In genomic region chr10:103590744-103591291, GRCh38 we compare ENCODE assay signal across 25 cellular contexts.
"Had no signal": no experiment of that assay in that cellular context is flagged by ENCODE, and none has a peak within 500 bp of the region (broad histone marks: within the 10 kb centered on the region; RNA-seq: fewer than 3 reads in every experiment).

No MANE protein-coding gene starts in this region.

- H3K9me3 Mint-ChIP-seq: activated CD8-positive, alpha-beta T cell treated with anti-CD3 and anti-CD28 coated beads for 36 hours; activated naive CD4-positive, alpha-beta T cell treated with anti-CD3 and anti-CD28 coated beads, Interleukin-2, amount 50 U/mL, for 24 hours; activated T-helper 2 cell treated with anti-CD3 and anti-CD28 coated beads, Interferon-gamma antibody, Interleukin-2, Interleukin-4, amounts not matched to agents 10 μg/mL and 5 μg/mL and 100 μg/mL, durations not matched to agents 14 hours and 24 hours and 36 hours; central memory CD8-positive, alpha-beta T cell; dendritic cell treated with granulocyte-macrophage colony-stimulating factor and Interleukin-4, amounts not matched to agents 40 ng/mL and 50 ng/mL, for 4 days; T-helper 1 cell treated with Interleukin-12 subunit alpha and Interleukin-12 subunit beta and Interleukin-4 antibody, amounts not matched to agents 30 μg/mL and 1 μg/mL, for 36 hours had no signal

- H3K36me3 ChIP-seq: breast epithelium had no signal

- H3K4me1 Mint-ChIP-seq: activated naive CD4-positive, alpha-beta T cell treated with anti-CD3 and anti-CD28 coated beads, Interleukin-2, amount 50 U/mL, for 24 hours; activated naive CD8-positive, alpha-beta T cell treated with anti-CD3 and anti-CD28 coated beads, Interleukin-2, amount 50 U/mL, for 24 hours; central memory CD8-positive, alpha-beta T cell; endodermal cell had no signal

- H3K36me3 Mint-ChIP-seq: activated naive CD4-positive, alpha-beta T cell treated with anti-CD3 and anti-CD28 coated beads, Interleukin-2, amount 50 U/mL, for 24 hours had no signal

- ATAC-seq: activated CD8-positive, alpha-beta T cell treated with anti-CD3 and anti-CD28 coated beads for 36 hours; activated naive CD8-positive, alpha-beta T cell treated with anti-CD3 and anti-CD28 coated beads, Interleukin-2, amount 50 U/mL, for 24 hours; activated T-cell treated with anti-CD3 and anti-CD28 coated beads, Interleukin-2, amount 50 U/mL, for 4 hours; left cardiac atrium; left ventricle myocardium superior had no signal

- H3K27ac ChIP-seq: breast epithelium, esophagus squamous epithelium, hepatocyte had no signal

- H3K4me3 Mint-ChIP-seq: activated CD8-positive, alpha-beta T cell treated with anti-CD3 and anti-CD28 coated beads for 36 hours; activated naive CD4-positive, alpha-beta T cell treated with anti-CD3 and anti-CD28 coated beads, Interleukin-2, amount 50 U/mL, for 24 hours; activated naive CD8-positive, alpha-beta T cell treated with anti-CD3 and anti-CD28 coated beads, Interleukin-2, amount 50 U/mL, for 24 hours; activated T-cell treated with anti-CD3 and anti-CD28 coated beads, Interleukin-2, amount 50 U/mL, for 4 hours; central memory CD8-positive, alpha-beta T cell; dendritic cell treated with granulocyte-macrophage colony-stimulating factor and Interleukin-4, amounts not matched to agents 40 ng/mL and 50 ng/mL, for 4 days; endodermal cell; nephron; T-helper 1 cell treated with Interleukin-12 subunit alpha and Interleukin-12 subunit beta and Interleukin-4 antibody, amounts not matched to agents 30 μg/mL and 1 μg/mL, for 36 hours had no signal

- H3K4me3 ChIP-seq: breast epithelium, esophagus squamous epithelium, hepatocyte, tibial nerve had no signal

- H3K27me3 Mint-ChIP-seq: activated CD8-positive, alpha-beta T cell treated with anti-CD3 and anti-CD28 coated beads for 36 hours; activated naive CD4-positive, alpha-beta T cell treated with anti-CD3 and anti-CD28 coated beads, Interleukin-2, amount 50 U/mL, for 24 hours; activated naive CD8-positive, alpha-beta T cell treated with anti-CD3 and anti-CD28 coated beads, Interleukin-2, amount 50 U/mL, for 24 hours; central memory CD8-positive, alpha-beta T cell had no signal

- H3K27me3 ChIP-seq: breast epithelium, esophagus squamous epithelium, hepatocyte, tibial nerve had no signal

- H3K27ac Mint-ChIP-seq: activated CD8-positive, alpha-beta T cell treated with anti-CD3 and anti-CD28 coated beads for 36 hours; activated naive CD4-positive, alpha-beta T cell treated with anti-CD3 and anti-CD28 coated beads, Interleukin-2, amount 50 U/mL, for 24 hours; activated naive CD8-positive, alpha-beta T cell treated with anti-CD3 and anti-CD28 coated beads, Interleukin-2, amount 50 U/mL, for 24 hours; activated T-helper 2 cell treated with anti-CD3 and anti-CD28 coated beads, Interferon-gamma antibody, Interleukin-2, Interleukin-4, amounts not matched to agents 10 μg/mL and 5 μg/mL and 100 μg/mL, durations not matched to agents 14 hours and 24 hours and 36 hours; dendritic cell treated with granulocyte-macrophage colony-stimulating factor and Interleukin-4, amounts not matched to agents 40 ng/mL and 50 ng/mL, for 4 days; endodermal cell; nephron; T-helper 1 cell treated with Interleukin-12 subunit alpha and Interleukin-12 subunit beta and Interleukin-4 antibody, amounts not matched to agents 30 μg/mL and 1 μg/mL, for 36 hours had no signal

- H3K9me3 ChIP-seq: esophagus squamous epithelium had no signal

- H3K4me1 ChIP-seq: breast epithelium, esophagus squamous epithelium had no signal

- DNase-seq: activated CD4-positive, alpha-beta T cell treated with anti-CD3 and anti-CD28 coated beads, Interleukin-2, amount 50 U/mL, for 1 hour; activated CD8-positive, alpha-beta T cell treated with anti-CD3 and anti-CD28 coated beads for 36 hours; activated naive CD8-positive, alpha-beta T cell treated with anti-CD3 and anti-CD28 coated beads, Interleukin-2, amount 50 U/mL, for 24 hours; activated T-cell treated with anti-CD3 and anti-CD28 coated beads, Interleukin-2, amount 50 U/mL, for 4 hours; amygdala; endodermal cell; esophagus squamous epithelium; islet precursor cell; left cardiac atrium; left ventricle myocardium superior; nucleus accumbens; right cardiac atrium; stimulated activated CD4-positive, alpha-beta T cell treated with anti-CD3 and anti-CD28 coated beads, Interleukin-15, amount 100 ng/mL, for 24 hours; stimulated activated CD4-positive, alpha-beta T cell treated with anti-CD3 and anti-CD28 coated beads, Interleukin-2, amount 100 ng/mL, for 24 hours; stimulated activated naive CD4-positive, alpha-beta T cell; T1000 had no signal
